ENCODE assay signal across 16 cellular contexts in the genomic region with DNA sequence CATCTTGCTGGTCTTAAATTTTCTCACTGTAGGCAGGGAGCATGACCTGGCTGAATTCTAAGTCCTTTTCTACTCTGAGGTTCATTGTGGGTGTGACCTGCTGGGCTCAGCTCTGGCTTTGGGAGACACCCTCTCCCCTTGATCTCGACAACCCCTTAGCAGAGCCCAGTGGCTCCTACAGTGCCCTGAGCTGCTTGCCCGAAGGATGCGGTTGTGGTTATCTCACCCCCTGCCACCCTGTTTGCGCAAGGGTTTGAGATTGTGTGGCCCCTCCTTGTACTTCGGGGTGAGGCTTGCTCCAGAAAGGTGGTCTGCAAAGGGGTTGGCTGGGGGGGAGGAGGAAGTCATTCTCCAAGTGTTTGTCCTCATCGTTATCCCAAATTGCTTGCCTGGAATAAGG.
"Had no signal": no experiment of that assay in that cellular context is flagged by ENCODE, and none has a peak within 500 bp of the region (broad histone marks: within the 10 kb centered on the region; RNA-seq: fewer than 3 reads in every experiment).

No MANE protein-coding gene starts in this region.

- H3K36me3 ChIP-seq: upper lobe of right lung had no signal

- H3K4me3 ChIP-seq: psoas muscle, spleen, upper lobe of right lung had no signal

- H3K27ac ChIP-seq: psoas muscle, spleen, upper lobe of right lung had no signal

- H3K9me3 ChIP-seq: psoas muscle, spleen, upper lobe of right lung had no signal

- H3K27ac Mint-ChIP-seq: activated CD4-positive, alpha-beta T cell treated with anti-CD3 and anti-CD28 coated beads, Interleukin-2, amount 10 ng/mL, durations not matched to agents 7 days and 5 days; activated naive CD4-positive, alpha-beta T cell treated with anti-CD3 and anti-CD28 coated beads, Interleukin-2, amount 50 U/mL, for 72 hours; nephron; stimulated activated naive B cell treated with anti-CD40 and anti-IgM and Interleukin-4, amounts not matched to agents 10 μg/mL and 1 μg/mL and 100 μg/mL, for 72 hours; T-helper 1 cell treated with Interleukin-12 subunit alpha and Interleukin-12 subunit beta and Interleukin-4 antibody, amounts not matched to agents 30 μg/mL and 1 μg/mL, for 36 hours had no signal

- H3K27me3 ChIP-seq: upper lobe of right lung had no signal

- DNase-seq: activated CD4-positive, alpha-beta T cell treated with anti-CD3 and anti-CD28 coated beads, Interleukin-2, amount 10 ng/mL, durations not matched to agents 7 days and 5 days; activated CD4-positive, CD25-positive, alpha-beta regulatory T cell; activated effector memory CD4-positive, alpha-beta T cell treated with anti-CD3 and anti-CD28 coated beads, Interleukin-2, amount 50 U/mL, for 16 hours; activated T-cell treated with anti-CD3 and anti-CD28 coated beads, Interleukin-2, amount 50 U/mL, for 1 hour; amniotic stem cell; hypothalamus; left colon; psoas muscle; spleen; stimulated activated CD4-positive, alpha-beta T cell treated with anti-CD3 and anti-CD28 coated beads, Interleukin-1b, Interleukin-23, amount 100 ng/mL, for 48 hours; stimulated activated naive B cell treated with anti-CD40 and anti-IgM and Interleukin-4, amounts not matched to agents 10 μg/mL and 1 μg/mL and 100 μg/mL, for 72 hours; upper lobe of right lung had no signal

- H3K4me3 Mint-ChIP-seq: activated CD4-positive, alpha-beta T cell treated with anti-CD3 and anti-CD28 coated beads, Interleukin-2, amount 10 ng/mL, durations not matched to agents 7 days and 5 days; brain; nephron; stimulated activated naive B cell treated with anti-CD40 and anti-IgM and Interleukin-4, amounts not matched to agents 10 μg/mL and 1 μg/mL and 100 μg/mL, for 72 hours; T-helper 1 cell treated with Interleukin-12 subunit alpha and Interleukin-12 subunit beta and Interleukin-4 antibody, amounts not matched to agents 30 μg/mL and 1 μg/mL, for 36 hours had no signal

- H3K36me3 Mint-ChIP-seq: stimulated activated naive B cell treated with anti-CD40 and anti-IgM and Interleukin-4, amounts not matched to agents 10 μg/mL and 1 μg/mL and 100 μg/mL, for 72 hours had no signal

- H3K9me3 Mint-ChIP-seq: activated naive CD4-positive, alpha-beta T cell treated with anti-CD3 and anti-CD28 coated beads, Interleukin-2, amount 50 U/mL, for 72 hours; nephron; stimulated activated naive B cell treated with anti-CD40 and anti-IgM and Interleukin-4, amounts not matched to agents 10 μg/mL and 1 μg/mL and 100 μg/mL, for 72 hours; T-helper 1 cell treated with Interleukin-12 subunit alpha and Interleukin-12 subunit beta and Interleukin-4 antibody, amounts not matched to agents 30 μg/mL and 1 μg/mL, for 36 hours had no signal

- H3K27me3 Mint-ChIP-seq: brain had no signal
